ENCODE assay signal across 7 cellular contexts in genomic region chr18:77067315-77068061, GRCh38.
DNase-seq lines count a peak whose midpoint lies in the region; ATAC-seq and TF ChIP-seq lines count a peak whose summit lies in the region.

No MANE protein-coding gene starts in this region.

- H3K36me3 ChIP-seq in naive thymus-derived CD4-positive, alpha-beta T cell (ENCODE audit: control insufficient read depth in 2 of 3, insufficient read depth in 3 of 3, low read length in 3 of 3), result peaks cover 0 to 6% (median 3%) of the 10 kb centered on the region in 3 experiments
- peaks cover 16% of the 10 kb centered on the region for H3K36me3 ChIP-seq in suprapubic skin

- peak overlapping the region; percentile 35 for H3K4me3 ChIP-seq in naive thymus-derived CD4-positive, alpha-beta T cell (ENCODE audit: low read length)
- H3K4me3 ChIP-seq in suprapubic skin, result no peak overlapping the region

- peak overlapping the region; percentile 64 for H3K4me3 Mint-ChIP-seq in activated CD4-positive, alpha-beta T cell treated with anti-CD3 and anti-CD28 coated beads, Interleukin-2, amount 10 ng/mL, durations not matched to agents 7 days and 5 days
- peak overlapping the region; percentile 54 to 85 (median 70) for H3K4me3 Mint-ChIP-seq in naive thymus-derived CD4-positive, alpha-beta T cell

- TF ChIP-seq EP300 in suprapubic skin (IDR thresholded peaks at IDR 0.05), result no peak

- H3K4me1 ChIP-seq in naive thymus-derived CD4-positive, alpha-beta T cell (ENCODE audit: control insufficient read depth in 2 of 2, insufficient read depth in 2 of 2, low read length in 2 of 2), result peaks cover 85 to 100% of the 10 kb centered on the region in 2 donors
- peaks cover 79% of the 10 kb centered on the region for H3K4me1 ChIP-seq in suprapubic skin

- POLR2A ChIA-PET in activated CD4-positive, alpha-beta T cell treated with anti-CD3 and anti-CD28 coated beads, Interleukin-2, amount 10 ng/mL, durations not matched to agents 7 days and 5 days (lab: Charles Lee), result interaction anchor here (0.6 to 1.5 kb wide), 5 partner anchors 12 to 57 kb away, joined by 3 to 7 read pairs (median 3); no protein-coding TSS in a partner anchor
- POLR2A ChIA-PET in naive thymus-derived CD4-positive, alpha-beta T cell (lab: Charles Lee), result interaction anchor here (1.3 to 3.6 kb wide), 3 partner anchors 34 to 65 kb away, joined by 4 to 15 read pairs (median 7); partner anchors contain the start of gene MBP

- peak overlapping the region; percentile 99 for H3K27ac Mint-ChIP-seq in activated CD4-positive, alpha-beta T cell treated with anti-CD3 and anti-CD28 coated beads, Interleukin-2, amount 10 ng/mL, durations not matched to agents 7 days and 5 days
- H3K27ac Mint-ChIP-seq in naive thymus-derived CD4-positive, alpha-beta T cell, result peak overlapping the region; percentile 88 to 100 (median 97)

- 34% methylated on average over 14 of the region's 14 CpGs for WGBS in suprapubic skin

- H3K4me1 Mint-ChIP-seq in activated CD4-positive, alpha-beta T cell treated with anti-CD3 and anti-CD28 coated beads, Interleukin-2, amount 10 ng/mL, durations not matched to agents 7 days and 5 days, result peaks cover 100% of the 10 kb centered on the region
- H3K4me1 Mint-ChIP-seq in naive thymus-derived CD4-positive, alpha-beta T cell, result peaks cover 70 to 100% (median 96%) of the 10 kb centered on the region in 7 donors

- no peaks in the 10 kb centered on the region for H3K27me3 ChIP-seq in naive thymus-derived CD4-positive, alpha-beta T cell (ENCODE audit: control insufficient read depth in 2 of 2, insufficient read depth in 2 of 2, low read length in 2 of 2)
- no peaks in the 10 kb centered on the region for H3K27me3 ChIP-seq in suprapubic skin

- ATAC-seq in GM19397 (IDR thresholded peaks at IDR 0.05; ENCODE audit: unreplicated experiment) (peak; percentile 31), HG03460 (IDR thresholded peaks at IDR 0.05; ENCODE audit: unreplicated experiment) (no peak)
- ATAC-seq in naive thymus-derived CD4-positive, alpha-beta T cell, result peak; percentile 60

- DNase-seq in KG1 (lab: John Stamatoyannopoulos, UW) (peak; percentile 67), suprapubic skin (ENCODE audit: low spot score in 2 of 2) (peak in 1 of 2 donors; percentile 77)
- peak; percentile 72 for DNase-seq in activated CD4-positive, alpha-beta T cell treated with anti-CD3 and anti-CD28 coated beads, Interleukin-2, amount 10 ng/mL, durations not matched to agents 7 days and 5 days
- peak; percentile 37 for DNase-seq in effector CD4-positive, alpha-beta T cell
- peak in 1 of 9 donors; percentile 74 for DNase-seq in naive thymus-derived CD4-positive, alpha-beta T cell

- TF ChIP-seq POLR2A in suprapubic skin (IDR thresholded peaks at IDR 0.05), result peak in 1 of 2 donors; percentile 35

- no peaks in the 10 kb centered on the region for H3K9me3 Mint-ChIP-seq in activated CD4-positive, alpha-beta T cell treated with anti-CD3 and anti-CD28 coated beads, Interleukin-2, amount 10 ng/mL, durations not matched to agents 7 days and 5 days
- peaks cover 0 to 2% (median 0%) of the 10 kb centered on the region in 11 donors for H3K9me3 Mint-ChIP-seq in naive thymus-derived CD4-positive, alpha-beta T cell

- H3K27ac ChIP-seq in naive thymus-derived CD4-positive, alpha-beta T cell (ENCODE audit: low read depth, low read length), result peak overlapping the region; percentile 52
- H3K27ac ChIP-seq in suprapubic skin, result peak overlapping the region; percentile 82

- no peaks in the 10 kb centered on the region for H3K27me3 Mint-ChIP-seq in activated CD4-positive, alpha-beta T cell treated with anti-CD3 and anti-CD28 coated beads, Interleukin-2, amount 10 ng/mL, durations not matched to agents 7 days and 5 days
- no peaks in the 10 kb centered on the region for H3K27me3 Mint-ChIP-seq in naive thymus-derived CD4-positive, alpha-beta T cell

- CTCF ChIA-PET in activated CD4-positive, alpha-beta T cell treated with anti-CD3 and anti-CD28 coated beads, Interleukin-2, amount 10 ng/mL, durations not matched to agents 7 days and 5 days (lab: Charles Lee), result interaction anchor here (0.8 to 2.4 kb wide), 11 partner anchors 8 to 103 kb away, joined by 3 to 20 read pairs (median 5); no protein-coding TSS in a partner anchor
- CTCF ChIA-PET in naive thymus-derived CD4-positive, alpha-beta T cell (lab: Charles Lee), result interaction anchor here (1.5 kb wide), 1 partner anchor 37 kb away, joined by 3 read pairs; no protein-coding TSS in a partner anchor

- TF ChIP-seq CTCF in suprapubic skin (IDR thresholded peaks at IDR 0.05), result peak in 1 of 2 donors; percentile 5

- intact Hi-C loops in naive thymus-derived CD4-positive, alpha-beta T cell (cut with micrococcal nuclease), result loop anchor here (1.0 to 10.0 kb wide), 8 partner anchors 12 to 693 kb away; partner anchors contain the start of gene ZNF516 (in 1 of the 2)

- H3K36me3 Mint-ChIP-seq in activated CD4-positive, alpha-beta T cell treated with anti-CD3 and anti-CD28 coated beads, Interleukin-2, amount 10 ng/mL, durations not matched to agents 7 days and 5 days (ENCODE audit: low read depth), result peaks cover 93% of the 10 kb centered on the region
- H3K36me3 Mint-ChIP-seq in naive thymus-derived CD4-positive, alpha-beta T cell, result peaks cover 5 to 54% (median 25%) of the 10 kb centered on the region in 5 donors

- H3K9me3 ChIP-seq in naive thymus-derived CD4-positive, alpha-beta T cell (ENCODE audit: control insufficient read depth in 2 of 3, low read length in 3 of 3), result no peaks in the 10 kb centered on the region
- H3K9me3 ChIP-seq in suprapubic skin, result no peaks in the 10 kb centered on the region
